Comparison of ENCODE assay signal across 8 cellular contexts in genomic region chr2:151826737-151827157, GRCh38. TPM values are rescaled to one million over a fixed set of nuclear protein-coding genes. Genes with fewer than 3 reads are reported as not detected.
A peak's percentile ranks its signal among the peaks of the same experiment; 100 is the strongest.
DNase-seq lines count a peak whose midpoint lies in the region; ATAC-seq and TF ChIP-seq lines count a peak whose summit lies in the region.

No MANE protein-coding gene starts in this region.

- TF ChIP-seq CTCF in SK-N-SH (IDR thresholded peaks at IDR 0.05) = no peak
- TF ChIP-seq CTCF in epithelial cell of proximal tubule (conservative IDR thresholded peaks at IDR 0.05; ENCODE audit: low read depth, low read length) = no peak
- TF ChIP-seq CTCF in progenitor cell of endocrine pancreas (IDR thresholded peaks at IDR 0.05; ENCODE audit: unreplicated experiment) = no peak

- no peaks in the 10 kb centered on the region for H3K27me3 ChIP-seq in SK-N-SH (ENCODE audit: insufficient read depth)

- peak; percentile 17 for DNase-seq in SK-N-SH
- peak; percentile 2 for DNase-seq in RPMI8226
- no peak for DNase-seq in epithelial cell of proximal tubule (ENCODE audit: low read depth)
- no peak for DNase-seq in progenitor cell of endocrine pancreas (ENCODE audit: low spot score, unreplicated experiment)
- DNase-seq in NCI-H1694 treated with DMSO at 0.1 percent for 48 hours (lab: John Stamatoyannopoulos, UW) = no peak

- H3K79me2 ChIP-seq in SK-N-SH (ENCODE audit: insufficient read depth) = peaks cover 62% of the 10 kb centered on the region

- 0 out of 4 replicates have a peak overlapping the region, but pooled peaks of 1 of the 2 experiments have one; percentile 0 for H3K27ac ChIP-seq in SK-N-SH (ENCODE audit: low read depth in 2 of 2, low read length in 1 of 2)

- H3K4me1 ChIP-seq in SK-N-SH (ENCODE audit: control insufficient read depth in 1 of 2, insufficient read depth in 2 of 2, low read depth in 1 of 2, low read length in 1 of 2) = peaks cover 0 to 15% of the 10 kb centered on the region in 2 experiments; a peak in 2 of 4 replicates

- peak overlapping the region; percentile 69 for H3K27ac Mint-ChIP-seq in progenitor cell of endocrine pancreas

- peaks cover 49% of the 10 kb centered on the region for H4K20me1 ChIP-seq in SK-N-SH (ENCODE audit: insufficient read depth)

- H3K36me3 ChIP-seq in SK-N-SH (replicated peaks in 1 of 2; ENCODE audit: control insufficient read depth in 1 of 2, insufficient read depth in 2 of 2, low read length in 1 of 2) = no peaks in the 10 kb centered on the region

- peak overlapping the region; percentile 91 for H3K4me2 ChIP-seq in SK-N-SH

- H3K9me3 ChIP-seq in SK-N-SH = no peaks in the 10 kb centered on the region

- no peaks in the 10 kb centered on the region for H3K36me3 Mint-ChIP-seq in progenitor cell of endocrine pancreas (ENCODE audit: insufficient read depth)

- peak overlapping the region; percentile 89; the same call in 1 of the 2 replicates for H3K9ac ChIP-seq in SK-N-SH

- H3F3A ChIP-seq in SK-N-SH (replicated peaks; ENCODE audit: insufficient read depth) = peaks cover 10% of the 10 kb centered on the region

- no peaks in the 10 kb centered on the region for H3K9me2 ChIP-seq in SK-N-SH

- no peak for TF ChIP-seq RAD21 in SK-N-SH (IDR thresholded peaks at IDR 0.05; ENCODE audit: low read length)

- no peaks in the 10 kb centered on the region for H3K9me3 Mint-ChIP-seq in progenitor cell of endocrine pancreas (ENCODE audit: low read depth)

- H3K4me3 ChIP-seq in SK-N-SH (ENCODE audit: low read depth in 2 of 2, low read length in 1 of 2) (peak overlapping the region; percentile 84 to 96), epithelial cell of proximal tubule (ENCODE audit: low read depth, low read length) (peak overlapping the region; percentile 87)

- no peaks in the 10 kb centered on the region for H3K27me3 Mint-ChIP-seq in progenitor cell of endocrine pancreas

- no peak overlapping the region for H2AFZ ChIP-seq in SK-N-SH (ENCODE audit: low read depth)

- CTCF ChIA-PET in SK-N-SH (lab: Yijun Ruan, JAX) = interaction anchor here (0.7 to 2.5 kb wide), 2 partner anchors 25 to 199 kb away, joined by 3 to 9 read pairs; no protein-coding TSS in a partner anchor

- TF ChIP-seq EP300 in SK-N-SH (IDR thresholded peaks at IDR 0.05; ENCODE audit: borderline replicate concordance in 1 of 2, low read depth in 1 of 2, low read length in 1 of 2) = no peak

- POLR2A ChIA-PET in SK-N-SH (lab: Yijun Ruan, JAX) = no interaction called here

- WGBS in SK-N-SH (ENCODE audit: low lambda C conversion rate) = 51% methylated on average over 6 of the region's 6 CpGs

- no peak for ATAC-seq in SK-N-SH treated with all-trans-retinoic acid at 6 μM for 48 hours
- ATAC-seq in GM18519 (IDR thresholded peaks at IDR 0.05; ENCODE audit: low FRiP score, unreplicated experiment) = no peak
- ATAC-seq in HG03521 (IDR thresholded peaks at IDR 0.05; ENCODE audit: unreplicated experiment) = no peak

- peaks cover 48% of the 10 kb centered on the region for H3K4me1 Mint-ChIP-seq in progenitor cell of endocrine pancreas (ENCODE audit: low read depth)

- H3K4me3 Mint-ChIP-seq in progenitor cell of endocrine pancreas (ENCODE audit: low read depth) = peak overlapping the region; percentile 98

TF ChIP-seq in SK-N-SH, 30 proteins besides CTCF, POLR2A, EP300 and RAD21:
- TF ChIP-seq USF1 (IDR thresholded peaks at IDR 0.05; ENCODE audit: borderline replicate concordance, low read depth) (peak; percentile 62; the same call in 1 of the 2 replicates), YY1 (IDR thresholded peaks at IDR 0.05; ENCODE audit: low read depth) (no peak), ELF1 (IDR thresholded peaks at IDR 0.05) (no peak), GABPA (IDR thresholded peaks at IDR 0.05; ENCODE audit: low read depth) (no peak), SIN3A (IDR thresholded peaks at IDR 0.05; ENCODE audit: borderline replicate concordance, low read depth, low read length) (no peak), USF2 (IDR thresholded peaks at IDR 0.05; ENCODE audit: borderline replicate concordance, low read depth, low read length) (peak; percentile 22; the same call in 1 of the 2 replicates)
TF ChIP-seq in SK-N-SH: peak in this region for 2.

TF ChIP-seq in SK-N-SH treated with all-trans-retinoic acid at 6 μM for 48 hours, 23 proteins besides CTCF, POLR2A, EP300 and RAD21:
- no peak for TF ChIP-seq RARB (CRISPR knock-in tag; IDR thresholded peaks at IDR 0.05)
- TF ChIP-seq SNAI2 (CRISPR knock-in tag; IDR thresholded peaks at IDR 0.05) = no peak
- TF ChIP-seq ZNF8 (CRISPR knock-in tag; IDR thresholded peaks at IDR 0.05) = no peak
- TF ChIP-seq OSR1 (CRISPR knock-in tag; IDR thresholded peaks at IDR 0.05) = no peak

RNA-seq across cellular contexts. Expression of gene ARL5A, which starts 1.5 kb away (rescaled TPM):
- 8.2 and 8.4 TPM in 2 replicates for polyA plus RNA-seq in SK-N-SH (2012; rRNA removed)
- polyA plus RNA-seq in SK-N-SH (2012; cell fraction: cytosol; rRNA removed) = 14.0 and 22.6 TPM in 2 replicates
- 3.0 and 5.6 TPM in 2 replicates for polyA plus RNA-seq in SK-N-SH (2012; cell fraction: nucleus; rRNA removed)
- total RNA-seq in epithelial cell of proximal tubule = 32.3 and 69.5 TPM in 2 replicates
- 68.6 and 79.0 TPM in 2 replicates for total RNA-seq in progenitor cell of endocrine pancreas

Comparison
In these comparisons a context has a peak if more than half of its experiments do, and no peak if none do; other contexts are left out.
1. DNase-seq: peak in SK-N-SH (single experiment) and RPMI8226 (single experiment); none in epithelial cell of proximal tubule (single experiment), progenitor cell of endocrine pancreas (single experiment) and NCI-H1694 treated with DMSO at 0.1 percent for 48 hours (single experiment).